Comparison of ENCODE assay signal across 11 cellular contexts in genomic region chr16:69937465-69937951, GRCh38. TPM values are rescaled to one million over a fixed set of nuclear protein-coding genes. Genes with fewer than 3 reads are reported as not detected.
DNase-seq lines count a peak whose midpoint lies in the region; ATAC-seq and TF ChIP-seq lines count a peak whose summit lies in the region.
"Had no signal": no experiment of that assay in that cellular context is flagged by ENCODE, and none has a peak within 500 bp of the region (broad histone marks: within the 10 kb centered on the region; RNA-seq: fewer than 3 reads in every experiment).

No MANE protein-coding gene starts in this region.

- H3K36me3 ChIP-seq in OCI-LY1 (ENCODE audit: insufficient read depth, low read length), result peaks cover 19% of the 10 kb centered on the region; the same call in 1 of the 2 replicates
- H3K36me3 ChIP-seq: ovary had no signal

- H3F3A ChIP-seq in OCI-LY1 (ENCODE audit: insufficient read depth, low read length), result no peaks in the 10 kb centered on the region

- DNase-seq in EH (ENCODE audit: low read depth) (peak; percentile 39), fibroblast of gingiva (ENCODE audit: low read depth) (peak; percentile 27), occipital lobe (lab: John Stamatoyannopoulos, UW) (peak; percentile 23), activated gamma-delta T cell treated with Interleukin-2 at 50 U/mL for 16 hours (no peak)
- DNase-seq in activated CD4-positive, alpha-beta memory T cell treated with anti-CD3 and anti-CD28 coated beads for 36 hours, result no peak
- DNase-seq in activated naive CD4-positive, alpha-beta T cell (lab: John Stamatoyannopoulos, UW), result no peak
- DNase-seq: NCI-H226 had no signal

- H4K20me1 ChIP-seq in OCI-LY1 (ENCODE audit: insufficient read depth, low read length), result no peaks in the 10 kb centered on the region

- H3K4me3 ChIP-seq in OCI-LY1 (ENCODE audit: low read depth, low read length, poor library complexity, severe bottlenecking), result no peak overlapping the region
- H3K4me3 ChIP-seq: ovary had no signal

- POLR2A ChIA-PET in activated CD4-positive, alpha-beta memory T cell treated with anti-CD3 and anti-CD28 coated beads for 36 hours (lab: Charles Lee), result no interaction called here

- no peak overlapping the region for H3K9ac ChIP-seq in OCI-LY1 (ENCODE audit: low read length)

- no peak overlapping the region for H3K27ac ChIP-seq in OCI-LY1 (ENCODE audit: low read depth, low read length, poor library complexity, severe bottlenecking)
- H3K27ac ChIP-seq: ovary had no signal

- H3K4me1 ChIP-seq in OCI-LY1 (ENCODE audit: insufficient read depth, low read length, severe bottlenecking), result no peaks in the 10 kb centered on the region

- intact Hi-C loops in activated CD4-positive, alpha-beta memory T cell treated with anti-CD3 and anti-CD28 coated beads for 36 hours (cut with micrococcal nuclease), result no loop called here

- H3K27me3 Mint-ChIP-seq in activated CD4-positive, alpha-beta memory T cell treated with anti-CD3 and anti-CD28 coated beads for 36 hours, result no peaks in the 10 kb centered on the region

- no peak overlapping the region for H2AFZ ChIP-seq in OCI-LY1 (ENCODE audit: low read length)

- no peak overlapping the region for H3K4me2 ChIP-seq in OCI-LY1 (ENCODE audit: low read length)

- CTCF ChIA-PET in activated CD4-positive, alpha-beta memory T cell treated with anti-CD3 and anti-CD28 coated beads for 36 hours (lab: Charles Lee), result interaction anchor here (0.8 kb wide), 1 partner anchor 10 kb away, joined by 4 read pairs; no protein-coding TSS in a partner anchor

- H3K27ac Mint-ChIP-seq in activated CD4-positive, alpha-beta memory T cell treated with anti-CD3 and anti-CD28 coated beads for 36 hours, result no peak overlapping the region
- H3K27ac Mint-ChIP-seq: activated T-helper 1 cell treated with anti-CD3 and anti-CD28 coated beads, Interleukin-12 subunit alpha, Interleukin-12 subunit beta, Interleukin-2, Interleukin-4 antibody, amounts not matched to agents 30 ng/mL and 10 ng/mL and 1 ng/mL, durations not matched to agents 14 hours and 24 hours and 36 hours had no signal

- no peaks in the 10 kb centered on the region for H3K79me2 ChIP-seq in OCI-LY1 (ENCODE audit: insufficient read depth, low read length)

- peak; percentile 69 for TF ChIP-seq CTCF in OCI-LY1 (IDR thresholded peaks at IDR 0.05; ENCODE audit: low read length)

- H3K9me2 ChIP-seq in OCI-LY1 (ENCODE audit: low read depth, low read length), result no peaks in the 10 kb centered on the region

- H3K9me3 Mint-ChIP-seq in activated CD4-positive, alpha-beta memory T cell treated with anti-CD3 and anti-CD28 coated beads for 36 hours, result no peaks in the 10 kb centered on the region
- H3K9me3 Mint-ChIP-seq: activated T-helper 1 cell treated with anti-CD3 and anti-CD28 coated beads, Interleukin-12 subunit alpha, Interleukin-12 subunit beta, Interleukin-2, Interleukin-4 antibody, amounts not matched to agents 30 ng/mL and 10 ng/mL and 1 ng/mL, durations not matched to agents 14 hours and 24 hours and 36 hours had no signal

- H3K36me3 Mint-ChIP-seq in activated CD4-positive, alpha-beta memory T cell treated with anti-CD3 and anti-CD28 coated beads for 36 hours, result peaks cover 19% of the 10 kb centered on the region

- H3K9me3 ChIP-seq in OCI-LY1 (ENCODE audit: low read length), result no peaks in the 10 kb centered on the region
- H3K9me3 ChIP-seq: ovary had no signal

- no peak for ATAC-seq in HG03039 (IDR thresholded peaks at IDR 0.05; ENCODE audit: unreplicated experiment)

- no peak overlapping the region for H3K4me3 Mint-ChIP-seq in activated CD4-positive, alpha-beta memory T cell treated with anti-CD3 and anti-CD28 coated beads for 36 hours
- H3K4me3 Mint-ChIP-seq: activated T-helper 1 cell treated with anti-CD3 and anti-CD28 coated beads, Interleukin-12 subunit alpha, Interleukin-12 subunit beta, Interleukin-2, Interleukin-4 antibody, amounts not matched to agents 30 ng/mL and 10 ng/mL and 1 ng/mL, durations not matched to agents 14 hours and 24 hours and 36 hours had no signal

- H3K27me3 ChIP-seq in OCI-LY1 (ENCODE audit: insufficient read depth, low read length), result no peaks in the 10 kb centered on the region
- H3K27me3 ChIP-seq: ovary had no signal

- no peaks in the 10 kb centered on the region for H3K4me1 Mint-ChIP-seq in activated CD4-positive, alpha-beta memory T cell treated with anti-CD3 and anti-CD28 coated beads for 36 hours (ENCODE audit: low read depth)

RNA-seq across cellular contexts. Expression of gene CLEC18A, which starts 13.6 kb away (rescaled TPM):
- total RNA-seq in occipital lobe, result not detected
- total RNA-seq in activated CD4-positive, alpha-beta memory T cell treated with anti-CD3 and anti-CD28 coated beads for 36 hours, result under 1 TPM; 0.44 to 0.81 TPM

Comparison
In these comparisons a context has a peak if more than half of its experiments do, and no peak if none do; other contexts are left out.
1. DNase-seq: peak in EH (single experiment), fibroblast of gingiva (single experiment) and occipital lobe (single experiment); none in activated gamma-delta T cell treated with Interleukin-2 at 50 U/mL for 16 hours (single experiment), activated CD4-positive, alpha-beta memory T cell treated with anti-CD3 and anti-CD28 coated beads for 36 hours (single experiment) and activated naive CD4-positive, alpha-beta T cell (0 of 4).